ENCODE assay signal across 1 cellular context in the genomic region with DNA sequence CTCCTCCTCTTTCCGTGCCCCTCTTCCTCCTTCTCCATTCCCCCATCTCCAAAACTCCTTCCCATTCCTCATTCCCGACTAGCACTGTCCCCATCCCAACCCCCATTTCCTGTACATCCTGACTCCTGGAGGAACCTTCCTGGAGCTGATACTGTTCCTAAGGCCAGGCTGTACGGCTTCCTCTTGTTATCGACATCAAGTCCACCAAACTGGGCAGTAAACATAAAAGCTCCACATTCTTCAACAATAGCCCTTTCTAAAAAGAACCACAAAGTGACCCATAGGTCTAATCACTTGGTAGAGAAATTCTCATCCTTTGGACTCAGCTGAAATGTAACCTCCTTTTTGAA.
TF ChIP-seq lines count a peak whose summit lies in the region.

No MANE protein-coding gene starts in this region.

TF ChIP-seq in endothelial cell of umbilical vein, 7 proteins besides CTCF, POLR2A, EP300 and RAD21:
- TF ChIP-seq GATA2 (IDR thresholded peaks at IDR 0.05; ENCODE audit: insufficient read depth, insufficient read length, low read depth, low read length) (peak; percentile 61), MYC (IDR thresholded peaks at IDR 0.05; ENCODE audit: low read depth, low read length) (no peak)
